In the genomic region with DNA sequence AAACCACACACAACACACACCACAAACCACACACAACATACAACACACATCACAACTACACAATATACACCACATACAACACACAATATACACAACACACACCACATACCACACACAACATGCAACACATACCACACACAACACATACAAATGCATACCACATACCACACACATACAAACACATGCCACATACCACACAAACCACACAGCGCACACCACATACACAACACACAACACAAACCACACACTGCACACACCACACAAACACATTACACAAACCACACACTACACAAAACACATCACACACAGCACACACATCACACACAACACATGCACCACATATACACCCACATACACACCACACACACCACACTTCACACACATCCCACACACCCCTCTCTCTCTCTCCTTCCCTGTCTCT, we compare ENCODE assay signal across 18 cellular contexts.
DNase-seq lines count a peak whose midpoint lies in the region; ATAC-seq, FAIRE-seq and TF ChIP-seq lines count a peak whose summit lies in the region.
"Had no signal": no experiment of that assay in that cellular context is flagged by ENCODE, and none has a peak within 500 bp of the region (broad histone marks: within the 10 kb centered on the region; RNA-seq: fewer than 3 reads in every experiment).

No MANE protein-coding gene starts in this region.

- no peak for TF ChIP-seq RAD21 in HepG2 (CRISPR knock-in tag; IDR thresholded peaks at IDR 0.05)

- DNase-seq in GM23338 (ENCODE audit: low spot score) (no peak), bronchial epithelial cell (ENCODE audit: low read depth) (no peak), HepG2 (ENCODE audit: low spot score) (no peak), small intestine (no peak), HCEC 1CT (no peak), HFFc6 (no peak), GM13976 (ENCODE audit: low spot score) (no peak)
- DNase-seq: activated B cell treated with CpG ODN at 0.5 μM for 24 hours; activated CD4-positive, alpha-beta memory T cell treated with anti-CD3 and anti-CD28 coated beads, Interleukin-2, amount 10 ng/mL, durations not matched to agents 7 days and 5 days; kidney glomerular epithelial cell had no signal

- no peak for TF ChIP-seq CTCF in GM23338 (conservative IDR thresholded peaks at IDR 0.05; ENCODE audit: low read depth in 2 of 2)
- TF ChIP-seq CTCF in bronchial epithelial cell (IDR thresholded peaks at IDR 0.05; ENCODE audit: insufficient read depth, low read length, severe bottlenecking) = no peak
- no peak for TF ChIP-seq CTCF in HepG2 (CRISPR knock-in tag; IDR thresholded peaks at IDR 0.05)
- TF ChIP-seq CTCF in HFFc6 (IDR thresholded peaks at IDR 0.05) = no peak
- no peak for TF ChIP-seq CTCF in GM13976 (IDR thresholded peaks at IDR 0.05; ENCODE audit: borderline replicate concordance, control extremely low read depth, extremely low read depth, insufficient read depth, missing control alignments)

- no peak for ATAC-seq in GM23338
- no peak for ATAC-seq in HepG2
- no peak for ATAC-seq in HG02981 (IDR thresholded peaks at IDR 0.05; ENCODE audit: unreplicated experiment)

- H3K27me3 ChIP-seq in GM23338 (ENCODE audit: insufficient read depth) (peaks cover 9% of the 10 kb centered on the region; the same call in 1 of the 2 replicates), bronchial epithelial cell (ENCODE audit: control insufficient read depth, insufficient read depth, low read length) (no peaks in the 10 kb centered on the region), HepG2 (ENCODE audit: control insufficient read depth in 1 of 2, insufficient read depth in 2 of 2, low read length in 2 of 2) (no peaks in the 10 kb centered on the region; a peak in 1 of 5 replicates), small intestine (ENCODE audit: control insufficient read depth in 2 of 2, insufficient read depth in 2 of 2, low read length in 2 of 2) (no peaks in the 10 kb centered on the region)
- H3K27me3 ChIP-seq: foreskin keratinocyte had no signal

- TF ChIP-seq EP300 in HepG2 (IDR thresholded peaks at IDR 0.05; ENCODE audit: low read depth in 2 of 2, low read length in 2 of 2) (no peak), HepG2 (CRISPR knock-in tag; IDR thresholded peaks at IDR 0.05; ENCODE audit: borderline replicate concordance) (no peak)

- H3K79me2 ChIP-seq in GM23338 (replicated peaks; ENCODE audit: insufficient read depth) (no peaks in the 10 kb centered on the region), HepG2 (ENCODE audit: insufficient read depth, low read length) (no peaks in the 10 kb centered on the region)

- H2AFZ ChIP-seq in GM23338 (peak overlapping the region; percentile 72; the same call in 1 of the 2 replicates), HepG2 (ENCODE audit: low read length) (no peak overlapping the region)

- FAIRE-seq in bronchial epithelial cell (lab: Jason Lieb, UNC) (peak; percentile 98), HepG2 (lab: Jason Lieb, UNC) (no peak), small intestine (lab: Jason Lieb, UNC) (no peak)
- FAIRE-seq: endometrium had no signal

- TF ChIP-seq POLR2A in HepG2 (IDR thresholded peaks at IDR 0.05; ENCODE audit: insufficient read depth in 1 of 2, low read depth in 2 of 2, low read length in 2 of 2) = no peak

- peaks cover 9% of the 10 kb centered on the region for H3F3A ChIP-seq in GM23338 (replicated peaks; ENCODE audit: low read depth)

- POLR2A ChIA-PET in HepG2 (lab: Yijun Ruan, JAX) = interaction anchor here (0.8 to 2.0 kb wide), 2 partner anchors 52 to 105 kb away, joined by 3 to 10 read pairs; no protein-coding TSS in a partner anchor

- H3K36me3 ChIP-seq in GM23338 (ENCODE audit: insufficient read depth) = no peaks in the 10 kb centered on the region
- no peaks in the 10 kb centered on the region for H3K36me3 ChIP-seq in bronchial epithelial cell (ENCODE audit: control insufficient read depth, insufficient read depth, low read length)
- H3K36me3 ChIP-seq in HepG2 (replicated peaks in 1 of 2; ENCODE audit: control insufficient read depth in 1 of 2, insufficient read depth in 2 of 2, low read length in 2 of 2) = no peaks in the 10 kb centered on the region
- H3K36me3 ChIP-seq in small intestine (ENCODE audit: control insufficient read depth in 2 of 2, insufficient read depth in 2 of 2, low read length in 2 of 2) = no peaks in the 10 kb centered on the region
- H3K36me3 ChIP-seq: BLaER1 treated with 17β-estradiol and CSF1 and Interleukin-3, amounts not matched to agents 10 nM and 100 nM had no signal

- no peaks in the 10 kb centered on the region for H4K20me1 ChIP-seq in GM23338 (replicated peaks; ENCODE audit: insufficient read depth)
- no peaks in the 10 kb centered on the region for H4K20me1 ChIP-seq in HepG2 (ENCODE audit: insufficient read depth, low read length)
- H4K20me1 ChIP-seq: BLaER1 treated with 17β-estradiol and CSF1 and Interleukin-3, amounts not matched to agents 10 nM and 100 nM had no signal

- no peak overlapping the region for H3K4me3 ChIP-seq in GM23338
- H3K4me3 ChIP-seq in bronchial epithelial cell (ENCODE audit: low read depth, low read length) = no peak overlapping the region
- H3K4me3 ChIP-seq in HepG2 (replicated peaks in 1 of 3; ENCODE audit: insufficient read depth in 1 of 3, low read depth in 2 of 3, low read length in 3 of 3) = peak overlapping the region in 1 of 3 experiments; percentile 11; a peak in 1 of 6 replicates
- H3K4me3 ChIP-seq in small intestine (ENCODE audit: low read depth in 1 of 2, low read length in 2 of 2) = no peak overlapping the region

- H3K9ac ChIP-seq in HepG2 (ENCODE audit: insufficient read depth, low read depth, low read length) = peak overlapping the region; percentile 41; the same call in 1 of the 2 replicates
- H3K9ac ChIP-seq: GM23248 had no signal

- no peak overlapping the region for H3K27ac Mint-ChIP-seq in GM23338
- H3K27ac Mint-ChIP-seq in HFFc6 = no peak overlapping the region
- H3K27ac Mint-ChIP-seq: activated B cell treated with CpG ODN at 0.5 μM for 24 hours; activated CD4-positive, alpha-beta memory T cell treated with anti-CD3 and anti-CD28 coated beads, Interleukin-2, amount 10 ng/mL, durations not matched to agents 7 days and 5 days; activated naive CD4-positive, alpha-beta T cell treated with anti-CD3 and anti-CD28 coated beads, Interleukin-2, amount 50 U/mL, for 72 hours; memory B cell; nephron had no signal

- H3K4me2 ChIP-seq in GM23338 (no peak overlapping the region), HepG2 (ENCODE audit: low read depth, low read length) (peak overlapping the region; percentile 50)

- H3K4me1 Mint-ChIP-seq in GM23338 = peaks cover 20% of the 10 kb centered on the region
- peaks cover 5% of the 10 kb centered on the region; the same call in 1 of the 2 replicates for H3K4me1 Mint-ChIP-seq in HFFc6 (ENCODE audit: low read depth)
- H3K4me1 Mint-ChIP-seq: activated B cell treated with CpG ODN at 0.5 μM for 24 hours; activated CD4-positive, alpha-beta memory T cell treated with anti-CD3 and anti-CD28 coated beads, Interleukin-2, amount 10 ng/mL, durations not matched to agents 7 days and 5 days; memory B cell had no signal

- peaks cover 4% of the 10 kb centered on the region for H3K27me3 Mint-ChIP-seq in GM23338 (ENCODE audit: insufficient read depth, low read depth, poor library complexity)
- H3K27me3 Mint-ChIP-seq in HFFc6 (ENCODE audit: insufficient read depth) = peaks cover 7% of the 10 kb centered on the region; the same call in 1 of the 2 replicates

- no peak overlapping the region for H3K4me3 Mint-ChIP-seq in GM23338
- no peak overlapping the region for H3K4me3 Mint-ChIP-seq in HFFc6
- H3K4me3 Mint-ChIP-seq: activated B cell treated with CpG ODN at 0.5 μM for 24 hours; activated CD4-positive, alpha-beta memory T cell treated with anti-CD3 and anti-CD28 coated beads, Interleukin-2, amount 10 ng/mL, durations not matched to agents 7 days and 5 days; memory B cell; nephron had no signal

- BruUV-seq in HepG2 (replicated peaks; lab: Mats Ljungman, UMichigan) = no TSS peak

- H3K4me1 ChIP-seq in GM23338 (ENCODE audit: insufficient read depth) = peaks cover 20% of the 10 kb centered on the region
- H3K4me1 ChIP-seq in HepG2 (ENCODE audit: insufficient read depth, low read length) = peaks cover 85% of the 10 kb centered on the region
- peaks cover 6 to 11% of the 10 kb centered on the region in 2 donors for H3K4me1 ChIP-seq in small intestine (ENCODE audit: control insufficient read depth in 2 of 2, insufficient read depth in 1 of 2, low read depth in 1 of 2, low read length in 1 of 2)

- H3K27ac ChIP-seq in GM23338 (ENCODE audit: low read depth) = no peak overlapping the region
- H3K27ac ChIP-seq in HepG2 (ENCODE audit: extremely low read length, insufficient read depth, low read length) = peak overlapping the region; percentile 48
- peak overlapping the region; percentile 95 to 97 for H3K27ac ChIP-seq in small intestine (ENCODE audit: low read depth in 1 of 2, low read length in 1 of 2)
- H3K27ac ChIP-seq: GM23248 had no signal

- H3K36me3 Mint-ChIP-seq in GM23338 (ENCODE audit: low read depth) = no peaks in the 10 kb centered on the region
- H3K36me3 Mint-ChIP-seq in HFFc6 (ENCODE audit: low read depth) = no peaks in the 10 kb centered on the region
- H3K36me3 Mint-ChIP-seq: activated naive CD4-positive, alpha-beta T cell treated with anti-CD3 and anti-CD28 coated beads, Interleukin-2, amount 50 U/mL, for 72 hours; memory B cell had no signal

- WGBS in HepG2 (ENCODE audit: low lambda C conversion rate) = 100% methylated on average over 1 of the region's 1 CpG
- WGBS in small intestine, 3 donors = 89 to 100% (median 99%) methylated on average over 1 of the region's 1 CpG

- intact Hi-C loops in HepG2 (cut with micrococcal nuclease; ENCODE audit: unreplicated experiment) = no loop called here

- no peaks in the 10 kb centered on the region for H3K9me3 Mint-ChIP-seq in GM23338
- no peaks in the 10 kb centered on the region for H3K9me3 Mint-ChIP-seq in HFFc6
- H3K9me3 Mint-ChIP-seq: activated B cell treated with CpG ODN at 0.5 μM for 24 hours; activated CD4-positive, alpha-beta memory T cell treated with anti-CD3 and anti-CD28 coated beads, Interleukin-2, amount 10 ng/mL, durations not matched to agents 7 days and 5 days; activated naive CD4-positive, alpha-beta T cell treated with anti-CD3 and anti-CD28 coated beads, Interleukin-2, amount 50 U/mL, for 72 hours; memory B cell; nephron had no signal

- H3K9me3 ChIP-seq in HepG2 (ENCODE audit: low read length) (no peaks in the 10 kb centered on the region), small intestine (ENCODE audit: control insufficient read depth, low read depth) (no peaks in the 10 kb centered on the region)
- H3K9me3 ChIP-seq: BLaER1 treated with 17β-estradiol and CSF1 and Interleukin-3, amounts not matched to agents 10 nM and 100 nM had no signal

- in situ Hi-C loops in HepG2 (cut with HindIII; ENCODE audit: extremely low pct_ligation_motif_present, low pct_unique_long_range_greater_than_20kb) (no loop called here), GM13976 (cut with MboI; ENCODE audit: low sequenced_read_pairs, unreplicated experiment) (no loop called here)

- peaks cover under 1% of the 10 kb centered on the region; the same call in 1 of the 2 replicates for H3K9me2 ChIP-seq in GM23338 (ENCODE audit: insufficient read depth)

- CTCF ChIA-PET in HepG2 (lab: Yijun Ruan, JAX; ENCODE audit: low intra/inter-chr PET ratio, low total read pairs) = no interaction called here

TF ChIP-seq in GM23338, 12 proteins besides CTCF, POLR2A, EP300 and RAD21 (continues in another document):
- TF ChIP-seq STAT1 (IDR thresholded peaks at IDR 0.05; ENCODE audit: unreplicated experiment) = no peak

TF ChIP-seq in HepG2, 621 proteins besides CTCF, POLR2A, EP300 and RAD21 (continues in another document):
- TF ChIP-seq ZNF205 (CRISPR knock-in tag; IDR thresholded peaks at IDR 0.05) = no peak
- TF ChIP-seq POGZ (CRISPR knock-in tag; IDR thresholded peaks at IDR 0.05) = no peak
